In the genomic region with DNA sequence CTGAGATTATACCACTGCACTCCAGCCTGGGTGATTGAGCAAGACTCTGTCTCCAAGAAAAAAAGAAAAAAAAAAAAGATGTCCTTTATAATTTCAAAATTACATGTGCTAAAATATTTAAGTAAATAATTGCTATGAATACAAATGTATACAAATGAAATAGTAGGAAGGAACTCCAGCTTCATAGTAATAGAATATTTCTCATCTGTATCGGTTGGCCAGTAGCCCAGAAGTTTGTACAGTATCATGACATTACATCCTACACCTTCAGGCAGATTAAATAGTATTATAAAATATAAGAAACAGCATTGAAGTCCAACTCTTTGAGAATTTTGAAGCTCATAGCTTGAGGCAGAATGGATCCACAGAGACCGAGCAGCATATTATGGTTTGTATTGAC, we compare ENCODE assay signal across 20 cellular contexts. TPM values are rescaled to one million over a fixed set of nuclear protein-coding genes. Genes with fewer than 3 reads are reported as not detected.
DNase-seq lines count a peak whose midpoint lies in the region; ATAC-seq and TF ChIP-seq lines count a peak whose summit lies in the region.
"Had no signal": no experiment of that assay in that cellular context is flagged by ENCODE, and none has a peak within 500 bp of the region (broad histone marks: within the 10 kb centered on the region; RNA-seq: fewer than 3 reads in every experiment).

No MANE protein-coding gene starts in this region.

- H3K36me3 ChIP-seq in breast epithelium, result no peaks in the 10 kb centered on the region
- no peaks in the 10 kb centered on the region for H3K36me3 ChIP-seq in esophagus squamous epithelium
- H3K36me3 ChIP-seq in BE2C, result no peaks in the 10 kb centered on the region
- H3K36me3 ChIP-seq: BLaER1 treated with 17β-estradiol and CSF1 and Interleukin-3, amounts not matched to agents 10 nM and 100 nM had no signal

- no peaks in the 10 kb centered on the region for H3K4me1 Mint-ChIP-seq in MCF 10A (ENCODE audit: insufficient read depth, unreplicated experiment)

- CTCF ChIA-PET in MCF 10A (lab: Yijun Ruan, JAX), result interaction anchor here (0.6 to 5.8 kb wide), 7 partner anchors 12 to 499 kb away, joined by 3 to 36 read pairs (median 4); no protein-coding TSS in a partner anchor

- H3K4me3 ChIP-seq in breast epithelium (no peak overlapping the region), epithelial cell of esophagus (ENCODE audit: low read length) (no peak overlapping the region), esophagus squamous epithelium (no peak overlapping the region), BE2C (ENCODE audit: low read depth, low read length) (no peak overlapping the region)
- H3K4me3 ChIP-seq: BLaER1 treated with 17β-estradiol and CSF1 and Interleukin-3, amounts not matched to agents 10 nM and 100 nM had no signal

- TF ChIP-seq CTCF in MCF 10A (IDR thresholded peaks at IDR 0.05; ENCODE audit: unreplicated experiment), result no peak
- TF ChIP-seq CTCF in breast epithelium (IDR thresholded peaks at IDR 0.05), result no peak
- TF ChIP-seq CTCF in epithelial cell of esophagus (IDR thresholded peaks at IDR 0.05; ENCODE audit: insufficient read depth, low read depth, low read length, missing control alignments), result no peak
- TF ChIP-seq CTCF in esophagus squamous epithelium (IDR thresholded peaks at IDR 0.05), result no peak
- no peak for TF ChIP-seq CTCF in BE2C (IDR thresholded peaks at IDR 0.05; ENCODE audit: low read depth, low read length)

- POLR2A ChIA-PET in MCF 10A (lab: Yijun Ruan, JAX), result interaction anchor here (0.6 to 1.2 kb wide), 5 partner anchors 11 to 1742 kb away, joined by 3 read pairs; a partner anchor contains a TSS

- no TSS peak for BruUV-seq in MCF 10A (replicated peaks; lab: Mats Ljungman, UMichigan)

- H3K4me1 ChIP-seq in breast epithelium (no peaks in the 10 kb centered on the region), esophagus squamous epithelium (peaks cover 6 to 35% (median 10%) of the 10 kb centered on the region in 3 donors), BE2C (no peaks in the 10 kb centered on the region)
- H3K4me1 ChIP-seq: BLaER1 treated with 17β-estradiol and CSF1 and Interleukin-3, amounts not matched to agents 10 nM and 100 nM; Caco-2 had no signal

- peak; percentile 83 for DNase-seq in MCF 10A (ENCODE audit: unreplicated experiment)
- DNase-seq in breast epithelium (ENCODE audit: low spot score in 2 of 2), result no peak
- peak; percentile 43 for DNase-seq in epithelial cell of esophagus (ENCODE audit: low read depth)
- no peak for DNase-seq in esophagus squamous epithelium (lab: John Stamatoyannopoulos, UW)
- no peak for DNase-seq in posterior vena cava (ENCODE audit: low spot score)
- DNase-seq in BE2C, result no peak
- DNase-seq: 8988T; ACHN; Caco-2; Calu3; CD4-positive, alpha-beta T cell; CD8-positive, alpha-beta T cell; DMS79 treated with DMSO at 0.1 percent for 48 hours; GF-D8 had no signal

- no peaks in the 10 kb centered on the region for H3K36me3 Mint-ChIP-seq in MCF 10A (ENCODE audit: insufficient read depth, unreplicated experiment)
- H3K36me3 Mint-ChIP-seq: CD8-positive, alpha-beta T cell had no signal

- H3K9me3 ChIP-seq in breast epithelium (no peaks in the 10 kb centered on the region), esophagus squamous epithelium (no peaks in the 10 kb centered on the region), BE2C (no peaks in the 10 kb centered on the region)
- H3K9me3 ChIP-seq: BLaER1 treated with 17β-estradiol and CSF1 and Interleukin-3, amounts not matched to agents 10 nM and 100 nM; Caco-2 had no signal

- no peak for ATAC-seq in HG03442 (IDR thresholded peaks at IDR 0.05; ENCODE audit: unreplicated experiment)
- ATAC-seq: CD8-positive, alpha-beta T cell had no signal

- TF ChIP-seq POLR2A in breast epithelium (IDR thresholded peaks at IDR 0.05) (no peak), esophagus squamous epithelium (IDR thresholded peaks at IDR 0.05) (no peak)

- intact Hi-C loops in MCF 10A (cut with micrococcal nuclease) (no loop called here), breast epithelium (cut with DNase I; ENCODE audit: low total_unique reads) (no loop called here), esophagus squamous epithelium (cut with DNase I) (no loop called here), posterior vena cava (cut with DNase I) (no loop called here)

- H3K27ac ChIP-seq in breast epithelium, result no peak overlapping the region
- peak overlapping the region in 3 of 4 donors; percentile 31 to 60 (median 56) for H3K27ac ChIP-seq in esophagus squamous epithelium
- H3K27ac ChIP-seq: BLaER1 treated with 17β-estradiol and CSF1 and Interleukin-3, amounts not matched to agents 10 nM and 100 nM; C4-2B had no signal

- no peaks in the 10 kb centered on the region for H3K27me3 Mint-ChIP-seq in MCF 10A (ENCODE audit: insufficient read depth, unreplicated experiment)

- 19 to 21% methylated on average over 2 of the region's 2 CpGs for WGBS in esophagus squamous epithelium, 2 donors

- H3K27me3 ChIP-seq in breast epithelium (no peaks in the 10 kb centered on the region), esophagus squamous epithelium (no peaks in the 10 kb centered on the region), BE2C (peaks cover 4% of the 10 kb centered on the region)
- H3K27me3 ChIP-seq: BLaER1 treated with 17β-estradiol and CSF1 and Interleukin-3, amounts not matched to agents 10 nM and 100 nM had no signal

- no peak overlapping the region for H3K27ac Mint-ChIP-seq in MCF 10A (ENCODE audit: low read depth, unreplicated experiment)
- H3K27ac Mint-ChIP-seq: CD4-positive, alpha-beta T cell; CD8-positive, alpha-beta T cell had no signal

- H3K9me3 Mint-ChIP-seq in MCF 10A (ENCODE audit: unreplicated experiment), result no peaks in the 10 kb centered on the region
- H3K9me3 Mint-ChIP-seq: CD4-positive, alpha-beta T cell; CD8-positive, alpha-beta T cell had no signal

- no peak overlapping the region for H3K4me3 Mint-ChIP-seq in MCF 10A (ENCODE audit: unreplicated experiment)
- H3K4me3 Mint-ChIP-seq: CD4-positive, alpha-beta T cell; CD8-positive, alpha-beta T cell had no signal

RNA-seq across cellular contexts. Expression of a gene that starts 36.5 kb away (rescaled TPM):
- total RNA-seq in MCF 10A (2022) (not detected in 2 replicates), breast epithelium (1 to 10 TPM in 2 of 3 donors, under 1 TPM in 1; 0.64 to 2.0 (median 1.0) TPM), esophagus squamous epithelium (1 to 10 TPM in 2 of 4 donors, not detected in 2; 1.3 to 9.5 TPM), posterior vena cava (under 1 TPM in 1 of 2 donors, not detected in 1; 0.24 TPM)
- polyA plus RNA-seq in BE2C (2012; ENCODE audit: insufficient read depth, insufficient read length, low read depth), result not detected
- total RNA-seq: A673; Caco-2; CD4-positive, alpha-beta T cell; CD8-positive, alpha-beta T cell had no signal
- polyA plus RNA-seq: AG04450, BJ had no signal

Comparison
In these comparisons a context has a peak if more than half of its experiments do, and no peak if none do; other contexts are left out.
1. DNase-seq: peak in MCF 10A (single experiment) and epithelial cell of esophagus (single experiment); none in breast epithelium (0 of 2), esophagus squamous epithelium (single experiment), posterior vena cava (single experiment) and BE2C (single experiment).
2. H3K27ac ChIP-seq: peak in esophagus squamous epithelium (3 of 4); none in breast epithelium (0 of 2).